In genomic region chr6:12010635-12011275, GRCh38 we compare ENCODE assay signal across 8 cellular contexts. TPM values are rescaled to one million over a fixed set of nuclear protein-coding genes. Genes with fewer than 3 reads are reported as not detected.
DNase-seq lines count a peak whose midpoint lies in the region; ATAC-seq and TF ChIP-seq lines count a peak whose summit lies in the region.

No MANE protein-coding gene starts in this region.

- H3K4me2 ChIP-seq in H9 (ENCODE audit: insufficient read depth, insufficient read length, low read length), result peak overlapping the region; percentile 81
- peak overlapping the region; percentile 97 for H3K4me2 ChIP-seq in SU-DHL-6 (ENCODE audit: low read depth, low read length, poor library complexity, severe bottlenecking)

- peak overlapping the region; percentile 50 for H3K27ac ChIP-seq in H9 (ENCODE audit: insufficient read length, low read depth, low read length)
- peak overlapping the region; percentile 76 for H3K27ac ChIP-seq in SU-DHL-6 (ENCODE audit: low read depth, low read length)
- peak overlapping the region; percentile 92 for H3K27ac ChIP-seq in endodermal cell (ENCODE audit: low read depth, low read length)
- peak overlapping the region; percentile 99 for H3K27ac ChIP-seq in muscle layer of colon (ENCODE audit: low read depth, low read length)
- peak overlapping the region; percentile 93 for H3K27ac ChIP-seq in upper lobe of right lung

- no peak overlapping the region for H2BK120ac ChIP-seq in H9 (ENCODE audit: low read depth, low read length, poor library complexity, severe bottlenecking)

- DNase-seq in activated CD4-positive, alpha-beta T cell treated with anti-CD3 and anti-CD28 coated beads, Interleukin-2, amount 10 ng/mL, durations not matched to agents 24 days and 14 days, result no peak
- no peak for DNase-seq in activated CD4-positive, alpha-beta T cell treated with anti-CD3 and anti-CD28 coated beads, Interleukin-2, amount 50 U/mL, for 1 hour
- DNase-seq in H9 (peak; percentile 76), LNCaP clone FGC (ENCODE audit: low read depth) (peak; percentile 47), endodermal cell (peak; percentile 91), upper lobe of right lung (peak; percentile 86)

- H3K4me1 Mint-ChIP-seq in activated CD4-positive, alpha-beta T cell treated with anti-CD3 and anti-CD28 coated beads, Interleukin-2, amount 10 ng/mL, durations not matched to agents 24 days and 14 days, result peaks cover 42% of the 10 kb centered on the region
- peaks cover 38 to 44% of the 10 kb centered on the region in 2 experiments for H3K4me1 Mint-ChIP-seq in H9
- peaks cover 18% of the 10 kb centered on the region for H3K4me1 Mint-ChIP-seq in endodermal cell

- H3K9me3 Mint-ChIP-seq in activated CD4-positive, alpha-beta T cell treated with anti-CD3 and anti-CD28 coated beads, Interleukin-2, amount 10 ng/mL, durations not matched to agents 24 days and 14 days, result peaks cover 5% of the 10 kb centered on the region
- H3K9me3 Mint-ChIP-seq in H9 (peaks cover 5 to 7% of the 10 kb centered on the region in 2 experiments), endodermal cell (peaks cover 6% of the 10 kb centered on the region)

- peaks cover 34% of the 10 kb centered on the region for H3F3A ChIP-seq in SU-DHL-6 (ENCODE audit: insufficient read depth)

- H3K23me2 ChIP-seq in H9 (ENCODE audit: insufficient read length, low read depth, low read length, poor library complexity, severe bottlenecking), result peaks cover 13% of the 10 kb centered on the region

- ATAC-seq in upper lobe of right lung, result peak; percentile 1

- no peak overlapping the region for H2AK5ac ChIP-seq in H9 (ENCODE audit: insufficient read length, low read length)

- no peak overlapping the region for H2BK5ac ChIP-seq in H9 (ENCODE audit: insufficient read length, low read length)

- no peaks in the 10 kb centered on the region for H3K9me3 ChIP-seq in H9 (ENCODE audit: control insufficient read depth, low read depth, low read length)
- H3K9me3 ChIP-seq in SU-DHL-6 (ENCODE audit: insufficient read depth, low read length), result no peaks in the 10 kb centered on the region
- peaks cover 17% of the 10 kb centered on the region for H3K9me3 ChIP-seq in endodermal cell (ENCODE audit: control insufficient read depth, low read length)
- H3K9me3 ChIP-seq in muscle layer of colon (ENCODE audit: low read length), result no peaks in the 10 kb centered on the region
- no peaks in the 10 kb centered on the region for H3K9me3 ChIP-seq in upper lobe of right lung

- no peak for TF ChIP-seq CTCF in H9 (conservative IDR thresholded peaks at IDR 0.05)
- no peak for TF ChIP-seq CTCF in LNCaP clone FGC (IDR thresholded peaks at IDR 0.05; ENCODE audit: control insufficient read depth, extremely low read depth, insufficient read depth)
- no peak for TF ChIP-seq CTCF in SU-DHL-6 (IDR thresholded peaks at IDR 0.05; ENCODE audit: insufficient read depth, low read length, poor library complexity, severe bottlenecking)
- no peak for TF ChIP-seq CTCF in endodermal cell (conservative IDR thresholded peaks at IDR 0.05)
- TF ChIP-seq CTCF in upper lobe of right lung (IDR thresholded peaks at IDR 0.05), result no peak

- intact Hi-C loops in activated CD4-positive, alpha-beta T cell treated with anti-CD3 and anti-CD28 coated beads, Interleukin-2, amount 10 ng/mL, durations not matched to agents 24 days and 14 days (cut with micrococcal nuclease), result loop anchor here (1.0 to 10.0 kb wide), 9 partner anchors 41 to 1288 kb away; partner anchors contain the start of gene TMEM14C
- intact Hi-C loops in upper lobe of right lung (cut with DNase I), result no loop called here

- H3K79me2 ChIP-seq in H9 (ENCODE audit: insufficient read depth, low read length) (peaks cover 9% of the 10 kb centered on the region; the same call in 1 of the 2 replicates), SU-DHL-6 (ENCODE audit: insufficient read depth, low read length) (peaks cover 38% of the 10 kb centered on the region)

- no CpG with 5 or more reads among the region's 22 CpGs for WGBS in H9 (ENCODE audit: extremely low coverage, insufficient read length, low lambda C conversion rate)
- 0 to 1% methylated on average over 9 to 19 of the region's 22 CpGs for WGBS in endodermal cell (ENCODE audit: insufficient coverage in 1 of 2, insufficient read length in 1 of 2), 2 experiments

- no peak overlapping the region for H4K91ac ChIP-seq in H9 (ENCODE audit: insufficient read length, low read depth, low read length)

- H3K36me3 ChIP-seq in SU-DHL-6 (ENCODE audit: low read length) (no peaks in the 10 kb centered on the region), endodermal cell (ENCODE audit: control insufficient read depth, insufficient read depth, low read length) (peaks cover 16% of the 10 kb centered on the region), muscle layer of colon (ENCODE audit: insufficient read depth, low read length) (no peaks in the 10 kb centered on the region), upper lobe of right lung (no peaks in the 10 kb centered on the region)

- H4K20me1 ChIP-seq in H9 (ENCODE audit: control insufficient read depth, insufficient read depth, insufficient read length), result no peaks in the 10 kb centered on the region
- H4K20me1 ChIP-seq in SU-DHL-6 (ENCODE audit: low read depth, low read length), result peaks cover 4% of the 10 kb centered on the region; the same call in 1 of the 2 replicates

- peak overlapping the region; percentile 90 for H3K18ac ChIP-seq in H9 (ENCODE audit: insufficient read length, low read depth, low read length)

- peak overlapping the region; percentile 75 for H3K4me3 ChIP-seq in LNCaP clone FGC (ENCODE audit: low read depth, low read length)
- peak overlapping the region; percentile 78 for H3K4me3 ChIP-seq in SU-DHL-6 (ENCODE audit: insufficient read depth, low read length, poor library complexity, severe bottlenecking)
- peak overlapping the region; percentile 94 for H3K4me3 ChIP-seq in endodermal cell (ENCODE audit: low read length)
- H3K4me3 ChIP-seq in muscle layer of colon (ENCODE audit: low read depth in 1 of 2, low read length in 2 of 2), result peak overlapping the region; percentile 57 to 92
- peak overlapping the region; percentile 75 for H3K4me3 ChIP-seq in upper lobe of right lung

- H3K27me3 ChIP-seq in H9 (ENCODE audit: insufficient read depth, low read length) (no peaks in the 10 kb centered on the region), SU-DHL-6 (ENCODE audit: low read length) (no peaks in the 10 kb centered on the region), endodermal cell (ENCODE audit: control insufficient read depth, insufficient read depth, low read length, poor library complexity, severe bottlenecking) (no peaks in the 10 kb centered on the region), muscle layer of colon (ENCODE audit: control insufficient read depth in 1 of 2, insufficient read depth in 2 of 2, low read length in 2 of 2) (no peaks in the 10 kb centered on the region), upper lobe of right lung (no peaks in the 10 kb centered on the region)

- H2BK20ac ChIP-seq in H9 (ENCODE audit: low read depth, low read length, poor library complexity, severe bottlenecking), result no peak overlapping the region

- H3K56ac ChIP-seq in H9 (ENCODE audit: insufficient read length, low read depth, low read length), result no peak overlapping the region

- H4K8ac ChIP-seq in H9 (replicated peaks; ENCODE audit: insufficient read length, low read depth, low read length), result no peak overlapping the region

- H3K36me3 Mint-ChIP-seq in activated CD4-positive, alpha-beta T cell treated with anti-CD3 and anti-CD28 coated beads, Interleukin-2, amount 10 ng/mL, durations not matched to agents 24 days and 14 days (ENCODE audit: low read depth), result peaks cover 34% of the 10 kb centered on the region
- H3K36me3 Mint-ChIP-seq in H9 (ENCODE audit: insufficient read depth in 1 of 3, low read depth in 3 of 3) (peaks cover 13 to 18% (median 17%) of the 10 kb centered on the region in 3 experiments), endodermal cell (ENCODE audit: low read depth) (peaks cover 15% of the 10 kb centered on the region)

- no peaks in the 10 kb centered on the region for H3K9me2 ChIP-seq in SU-DHL-6 (replicated peaks; ENCODE audit: insufficient read depth, low read length)

- H2BK12ac ChIP-seq in H9 (ENCODE audit: insufficient read length, low read depth, low read length), result no peak overlapping the region

- H3K79me1 ChIP-seq in H9 (ENCODE audit: insufficient read depth, low read depth, low read length, poor library complexity, severe bottlenecking), result peaks cover 3% of the 10 kb centered on the region

- H2BK15ac ChIP-seq in H9 (ENCODE audit: low read depth, low read length), result no peak overlapping the region

- peak overlapping the region; percentile 88 for H2AFZ ChIP-seq in H9 (ENCODE audit: low read length)
- peak overlapping the region; percentile 87 for H2AFZ ChIP-seq in SU-DHL-6 (ENCODE audit: low read depth, low read length, severe bottlenecking)

- no peak overlapping the region for H3K23ac ChIP-seq in H9 (ENCODE audit: insufficient read length, low read depth, low read length)

- no peak overlapping the region for H3T11ph ChIP-seq in H9 (ENCODE audit: low read length)

- no peak overlapping the region for H3K4ac ChIP-seq in H9 (ENCODE audit: low read depth, low read length)

- H3K14ac ChIP-seq in H9 (ENCODE audit: insufficient read depth, low read length), result peak overlapping the region; percentile 86

- H3K4me3 Mint-ChIP-seq in activated CD4-positive, alpha-beta T cell treated with anti-CD3 and anti-CD28 coated beads, Interleukin-2, amount 10 ng/mL, durations not matched to agents 24 days and 14 days, result peak overlapping the region; percentile 96
- H3K4me3 Mint-ChIP-seq in H9 (peak overlapping the region; percentile 83 to 93), endodermal cell (peak overlapping the region; percentile 94)

- peak overlapping the region; percentile 12 for H3K9ac ChIP-seq in H9 (ENCODE audit: extremely low read depth, insufficient read length, low read length)
- H3K9ac ChIP-seq in SU-DHL-6 (ENCODE audit: low read length), result peak overlapping the region; percentile 69
- H3K9ac ChIP-seq in endodermal cell (ENCODE audit: extremely low read depth, low read length, poor library complexity, severe bottlenecking), result peak overlapping the region; percentile 63
- H3K9ac ChIP-seq in muscle layer of colon (ENCODE audit: low read length), result peak overlapping the region; percentile 93

- H3K4me1 ChIP-seq in H9 (ENCODE audit: insufficient read depth, low read length), result no peaks in the 10 kb centered on the region; the same call in 1 of the 2 replicates
- no peaks in the 10 kb centered on the region for H3K4me1 ChIP-seq in endodermal cell (ENCODE audit: control insufficient read depth, insufficient read depth, low read length)
- H3K4me1 ChIP-seq in muscle layer of colon (ENCODE audit: insufficient read depth, low read length), result peaks cover 21% of the 10 kb centered on the region
- peaks cover 37% of the 10 kb centered on the region for H3K4me1 ChIP-seq in upper lobe of right lung

- peak overlapping the region; percentile 99 for H3K27ac Mint-ChIP-seq in activated CD4-positive, alpha-beta T cell treated with anti-CD3 and anti-CD28 coated beads, Interleukin-2, amount 10 ng/mL, durations not matched to agents 24 days and 14 days
- peak overlapping the region; percentile 97 to 99 (median 99) for H3K27ac Mint-ChIP-seq in H9
- H3K27ac Mint-ChIP-seq in endodermal cell, result peak overlapping the region; percentile 96

- no peak overlapping the region for H4K5ac ChIP-seq in H9 (ENCODE audit: insufficient read length, low read depth, low read length)

- H3K27me3 Mint-ChIP-seq in activated CD4-positive, alpha-beta T cell treated with anti-CD3 and anti-CD28 coated beads, Interleukin-2, amount 10 ng/mL, durations not matched to agents 24 days and 14 days, result no peaks in the 10 kb centered on the region
- H3K27me3 Mint-ChIP-seq in H9 (ENCODE audit: low read depth) (no peaks in the 10 kb centered on the region), endodermal cell (ENCODE audit: insufficient read depth) (no peaks in the 10 kb centered on the region)

RNA-seq across cellular contexts. Expression of gene HIVEP1, which starts 1.4 kb away (rescaled TPM):
- total RNA-seq in activated CD4-positive, alpha-beta T cell treated with anti-CD3 and anti-CD28 coated beads, Interleukin-2, amount 10 ng/mL, durations not matched to agents 24 days and 14 days, result 55.3 and 57.6 TPM in 2 replicates
- 36.5 and 44.2 TPM in 2 replicates for total RNA-seq in H9 (2021)
- total RNA-seq in endodermal cell, result 10 to 100 TPM; 33.6 to 35.1 TPM
- 12.0 TPM for polyA plus RNA-seq in endodermal cell (2013, experiment 1 of 2)
- polyA plus RNA-seq in endodermal cell (2013, experiment 2 of 2), result 12.1 TPM
- total RNA-seq in upper lobe of right lung, result 25.7 TPM

Comparison
In these comparisons a context has a peak if more than half of its experiments do, and no peak if none do; other contexts are left out.
1. DNase-seq: peak in H9 (single experiment), LNCaP clone FGC (single experiment), endodermal cell (single experiment) and upper lobe of right lung (single experiment); none in activated CD4-positive, alpha-beta T cell treated with anti-CD3 and anti-CD28 coated beads, Interleukin-2, amount 10 ng/mL, durations not matched to agents 24 days and 14 days (single experiment) and activated CD4-positive, alpha-beta T cell treated with anti-CD3 and anti-CD28 coated beads, Interleukin-2, amount 50 U/mL, for 1 hour (single experiment).
2. H3K9ac ChIP-seq: peak in every context shown above with its lines; median percentile 93 in muscle layer of colon; 69 in SU-DHL-6; 63 in endodermal cell; 12 in H9.
3. Peak in every context shown above with its lines, with median percentiles within 50 percentile points of each other: H3K27ac Mint-ChIP-seq, H3K4me3 Mint-ChIP-seq, H3K27ac ChIP-seq and H3K4me3 ChIP-seq.